In the genomic region with DNA sequence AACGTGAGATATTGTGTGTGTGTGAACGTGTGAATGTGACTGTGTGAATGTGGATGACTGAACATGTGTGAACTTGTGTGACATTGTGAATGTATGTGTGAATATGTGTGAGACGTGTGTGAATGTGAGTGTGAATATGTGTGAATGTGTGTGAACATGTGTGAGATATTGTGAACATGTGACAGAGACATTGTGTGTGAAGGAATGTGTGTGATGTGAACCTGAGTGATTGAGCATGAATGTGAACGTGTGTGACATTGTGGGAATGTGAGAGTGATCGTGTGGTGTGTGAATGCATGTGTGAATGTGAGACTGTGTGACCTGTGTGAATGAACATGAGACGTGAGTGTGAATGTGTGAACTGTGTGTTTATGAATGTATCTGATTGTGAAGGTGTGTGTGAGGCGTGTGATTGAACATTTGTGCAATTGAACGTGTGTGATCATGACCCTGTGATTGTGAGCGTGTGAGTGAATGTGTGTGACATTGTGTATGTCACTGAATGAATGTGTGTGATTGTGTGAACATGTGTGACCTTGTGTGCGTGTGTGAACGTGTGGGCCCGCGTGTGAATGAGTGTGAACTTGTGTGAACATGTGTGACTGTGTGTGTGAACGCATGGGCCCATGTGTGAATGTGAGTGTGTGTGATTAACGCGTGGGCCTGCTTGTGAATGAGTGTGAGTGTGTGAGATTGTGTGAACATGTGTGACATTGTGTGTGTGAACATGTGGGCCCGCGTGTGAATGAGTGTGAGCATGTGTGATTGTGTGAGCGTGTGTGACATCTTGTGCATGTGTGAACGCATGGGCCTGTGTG, we compare ENCODE assay signal across 21 cellular contexts. TPM values are rescaled to one million over a fixed set of nuclear protein-coding genes. Genes with fewer than 3 reads are reported as not detected.
A peak's percentile ranks its signal among the peaks of the same experiment; 100 is the strongest.
DNase-seq lines count a peak whose midpoint lies in the region; ATAC-seq, FAIRE-seq and TF ChIP-seq lines count a peak whose summit lies in the region.
"Had no signal": no experiment of that assay in that cellular context is flagged by ENCODE, and none has a peak within 500 bp of the region (broad histone marks: within the 10 kb centered on the region; RNA-seq: fewer than 3 reads in every experiment).

No MANE protein-coding gene starts in this region.

- no TSS peak for BruUV-seq in IMR-90 (replicated peaks; lab: Mats Ljungman, UMichigan)

- 97 to 100% methylated on average over 1 to 20 of the region's 20 CpGs for WGBS in IMR-90 (ENCODE audit: extremely low coverage in 2 of 2, insufficient read length in 1 of 2), 2 experiments
- 92 to 100% methylated on average over 2 to 20 of the region's 20 CpGs for WGBS in H1 (ENCODE audit: extremely low coverage in 1 of 2, insufficient coverage in 1 of 2, insufficient read length in 1 of 2, insufficient replicate concordance in 2 of 2, low coverage in 1 of 2, low lambda C conversion rate in 2 of 2, missing lambda C conversion rate in 1 of 2), 2 experiments

- POLR2A ChIA-PET in IMR-90 (lab: Charles Lee; ENCODE audit: unreplicated experiment) (no interaction called here), H1 (lab: Charles Lee; ENCODE audit: partially characterized antibody) (interaction anchor here (0.7 to 5.2 kb wide), 3 partner anchors 8 to 15 kb away, joined by 4 to 28 read pairs (median 7); no protein-coding TSS in a partner anchor)

- no peak overlapping the region for H3K14ac ChIP-seq in IMR-90 (replicated peaks; ENCODE audit: low read depth, low read length)
- no peak overlapping the region for H3K14ac ChIP-seq in H1 (ENCODE audit: insufficient read length)

- H3K23ac ChIP-seq in IMR-90 (ENCODE audit: low read depth, low read length) (no peak overlapping the region), H1 (ENCODE audit: insufficient read length) (no peak overlapping the region)

- no peak overlapping the region for H3K56ac ChIP-seq in IMR-90 (ENCODE audit: extremely low read depth, insufficient read depth, low read length)
- no peak overlapping the region for H3K56ac ChIP-seq in H1 (replicated peaks; ENCODE audit: insufficient read length, low read depth, low read length)

- DNase-seq in GM18507 (ENCODE audit: extremely low spot score, insufficient read length, low read depth) = no peak
- no peak for DNase-seq in IMR-90
- DNase-seq in H1 (ENCODE audit: low read depth in 1 of 2, low spot score in 2 of 2) = no peak
- no peak for DNase-seq in tibial artery
- no peak for DNase-seq in effector CD4-positive, alpha-beta T cell
- DNase-seq in stimulated activated CD4-positive, alpha-beta T cell treated with anti-CD3 and anti-CD28 coated beads, Interleukin-12 subunit alpha, Interleukin-12 subunit beta, amount 100 ng/mL, for 4 hours = no peak
- DNase-seq: ACHN; C1 segment of cervical spinal cord; CD8-positive, alpha-beta T cell; DND-41; KG1; NCI-H1092; NCI-H1436; NCI-H1930; NCI-H2227 treated with DMSO at 0.1 percent for 48 hours; NCI-H510A treated with DMSO at 0.1 percent for 48 hours; NCI-H748 treated with DMSO at 0.1 percent for 48 hours; PC-9; SIG-M5; SK-N-SH had no signal

- H2BK5ac ChIP-seq in IMR-90 (ENCODE audit: low read depth, low read length, poor library complexity, severe bottlenecking) (no peak overlapping the region), H1 (ENCODE audit: low read depth, low read length) (peak overlapping the region; percentile 91)

- peak overlapping the region; percentile 68 for H2AFZ ChIP-seq in IMR-90 (replicated peaks; ENCODE audit: low read length, poor library complexity)
- no peak overlapping the region for H2AFZ ChIP-seq in H1 (ENCODE audit: low read length)
- H2AFZ ChIP-seq: PC-9 had no signal

- H2AK5ac ChIP-seq in IMR-90 (ENCODE audit: low read depth, low read length) (peak overlapping the region; percentile 81; the same call in 1 of the 2 replicates), H1 (ENCODE audit: low read depth, low read length) (peak overlapping the region; percentile 100)

- H3K36me3 ChIP-seq in IMR-90 (ENCODE audit: control insufficient read depth, insufficient read depth, low read length) (no peaks in the 10 kb centered on the region), H1 (ENCODE audit: control insufficient read depth in 2 of 4, insufficient read depth in 4 of 4, low read length in 3 of 4) (no peaks in the 10 kb centered on the region; a peak in 1 of 8 replicates), tibial artery (no peaks in the 10 kb centered on the region)

- in situ Hi-C loops in IMR-90 (cut with MboI; ENCODE audit: low sequenced_read_pairs) = no loop called here

- TF ChIP-seq POLR2A in IMR-90 (IDR thresholded peaks at IDR 0.05; ENCODE audit: low read depth, low read length) = no peak
- no peak for TF ChIP-seq POLR2A in H1 (IDR thresholded peaks at IDR 0.05; ENCODE audit: control extremely low read depth in 1 of 2, low read depth in 2 of 2, low read length in 2 of 2)

- H3K4ac ChIP-seq in IMR-90 (ENCODE audit: low read depth, low read length) = no peak overlapping the region
- peak overlapping the region; percentile 94 for H3K4ac ChIP-seq in H1 (replicated peaks; ENCODE audit: insufficient read length, low read depth, low read length)

- peaks cover 17% of the 10 kb centered on the region for H3K9me1 ChIP-seq in IMR-90 (ENCODE audit: insufficient read depth, low read length)

- dilution Hi-C loops in IMR-90 (cut with HindIII; ENCODE audit: low sequenced_read_pairs, unreplicated experiment) = no loop called here

- peaks cover 11% of the 10 kb centered on the region for H3K23me2 ChIP-seq in H1 (ENCODE audit: low read depth, low read length)

- TF ChIP-seq CTCF in IMR-90 (conservative IDR thresholded peaks at IDR 0.05; ENCODE audit: low read depth, low read length) (no peak), H1 (IDR thresholded peaks at IDR 0.05; ENCODE audit: control extremely low read depth in 1 of 3, insufficient read depth in 1 of 3, low read depth in 1 of 3, low read length in 3 of 3) (no peak), tibial artery (IDR thresholded peaks at IDR 0.05) (no peak)

- H3K9ac ChIP-seq in IMR-90 (ENCODE audit: low read depth, low read length) (no peak overlapping the region), H1 (replicated peaks in 1 of 4; ENCODE audit: extremely low read depth in 1 of 4, low read depth in 3 of 4, low read length in 3 of 4) (no peak overlapping the region; a peak in 1 of 7 replicates)
- H3K9ac ChIP-seq: SK-N-SH had no signal

- peaks cover 6 to 37% of the 10 kb centered on the region in 2 experiments; a peak in 3 of 4 replicates for H3K79me2 ChIP-seq in H1 (ENCODE audit: control insufficient read depth in 1 of 2, insufficient read depth in 2 of 2, low read length in 2 of 2)

- no peak overlapping the region for H4K91ac ChIP-seq in IMR-90 (ENCODE audit: insufficient read depth, low read depth, low read length)
- peak overlapping the region; percentile 96 for H4K91ac ChIP-seq in H1 (replicated peaks; ENCODE audit: insufficient read length, low read length)

- H4K5ac ChIP-seq in IMR-90 (ENCODE audit: low read depth, low read length) = no peak overlapping the region
- H4K5ac ChIP-seq in H1 (ENCODE audit: insufficient read length, low read depth, low read length) = no peak overlapping the region

- H3K4me1 ChIP-seq in IMR-90 (ENCODE audit: control insufficient read depth, insufficient read depth, low read length) (peaks cover 16% of the 10 kb centered on the region), H1 (replicated peaks in 1 of 4; ENCODE audit: control insufficient read depth in 3 of 4, insufficient read depth in 4 of 4, low read length in 3 of 4) (peaks cover 5 to 45% (median 37%) of the 10 kb centered on the region in 4 experiments), tibial artery (peaks cover 0 to 42% (median 16%) of the 10 kb centered on the region in 4 donors)

- H4K8ac ChIP-seq in IMR-90 (ENCODE audit: low read depth in 2 of 2, low read length in 2 of 2) (no peak overlapping the region), H1 (ENCODE audit: extremely low read depth, insufficient read depth, low read length) (no peak overlapping the region)

- intact Hi-C loops in IMR-90 (cut with micrococcal nuclease) (no loop called here), tibial artery (cut with DNase I; ENCODE audit: low total_unique reads) (no loop called here)

- H2BK15ac ChIP-seq in IMR-90 (ENCODE audit: low read depth, low read length) (no peak overlapping the region), H1 (ENCODE audit: low read length) (peak overlapping the region; percentile 50)

- no peak for TF ChIP-seq EP300 in H1 (IDR thresholded peaks at IDR 0.05; ENCODE audit: borderline replicate concordance in 1 of 2, low read depth in 2 of 2, low read length in 2 of 2)

- CTCF ChIA-PET in IMR-90 (lab: Yijun Ruan, JAX) = no interaction called here
- CTCF ChIA-PET in H1 (lab: Charles Lee; ENCODE audit: partially characterized antibody) = interaction anchor here (1.1 to 1.4 kb wide), 3 partner anchors 11 to 43 kb away, joined by 3 to 5 read pairs (median 3); no protein-coding TSS in a partner anchor

- no peak overlapping the region for H3K4me3 ChIP-seq in IMR-90 (ENCODE audit: insufficient read depth, low read depth, low read length)
- H3K4me3 ChIP-seq in H1 (ENCODE audit: extremely low read depth in 1 of 4, insufficient read depth in 2 of 4, low read depth in 3 of 4, low read length in 4 of 4) = no peak overlapping the region
- H3K4me3 ChIP-seq in tibial artery = no peak overlapping the region
- H3K4me3 ChIP-seq: PC-9 had no signal

- TF ChIP-seq RAD21 in IMR-90 (IDR thresholded peaks at IDR 0.05; ENCODE audit: low read length) (no peak), H1 (IDR thresholded peaks at IDR 0.05 in 1 of 2, conservative IDR thresholded peaks at IDR 0.05 in 1 of 2; ENCODE audit: low read depth in 2 of 2, low read length in 2 of 2) (no peak)

- no peak overlapping the region for H3K18ac ChIP-seq in IMR-90 (ENCODE audit: low read depth, low read length)
- H3K18ac ChIP-seq in H1 (ENCODE audit: extremely low read depth, low read length) = peak overlapping the region; percentile 90

- H3K9me3 ChIP-seq in IMR-90 (ENCODE audit: control insufficient read depth, insufficient read depth, low read length) (no peaks in the 10 kb centered on the region), H1 (ENCODE audit: insufficient read depth in 2 of 2, low read depth in 1 of 2, low read length in 1 of 2) (peaks cover 0 to 6% of the 10 kb centered on the region in 2 experiments; a peak in 1 of 4 replicates), tibial artery (no peaks in the 10 kb centered on the region)
- H3K9me3 ChIP-seq: SK-N-SH had no signal

- H4K20me1 ChIP-seq in IMR-90 (ENCODE audit: insufficient read depth, low read length) (peaks cover 71% of the 10 kb centered on the region), H1 (replicated peaks in 1 of 2; ENCODE audit: control insufficient read depth in 1 of 2, insufficient read depth in 2 of 2, low read length in 2 of 2) (peaks cover 3 to 13% of the 10 kb centered on the region in 2 experiments)

- peak overlapping the region; percentile 44 for H2AK9ac ChIP-seq in IMR-90 (replicated peaks; ENCODE audit: low read depth, low read length, poor library complexity)

- no peak overlapping the region for H3K4me2 ChIP-seq in IMR-90 (ENCODE audit: low read depth, low read length)
- peak overlapping the region in 1 of 2 experiments; percentile 9; a peak in 1 of 4 replicates for H3K4me2 ChIP-seq in H1 (ENCODE audit: insufficient read depth in 1 of 2, low read depth in 2 of 2, low read length in 2 of 2)
- H3K4me2 ChIP-seq: PC-9, SK-N-SH had no signal

- H3K27me3 ChIP-seq in IMR-90 (ENCODE audit: control insufficient read depth, insufficient read depth, low read length) = no peaks in the 10 kb centered on the region
- H3K27me3 ChIP-seq in H1 (replicated peaks in 1 of 4; ENCODE audit: control insufficient read depth in 3 of 4, extremely low read depth in 1 of 4, insufficient read depth in 3 of 4, low read length in 3 of 4) = peaks cover 0 to 11% (median 6%) of the 10 kb centered on the region in 4 experiments; a peak in 4 of 7 replicates
- H3K27me3 ChIP-seq in tibial artery = no peaks in the 10 kb centered on the region

- H2BK12ac ChIP-seq in H1 (ENCODE audit: low read depth, low read length) = peak overlapping the region; percentile 100

- H2BK20ac ChIP-seq in IMR-90 (ENCODE audit: low read depth, low read length) = no peak overlapping the region
- peak overlapping the region; percentile 98 for H2BK20ac ChIP-seq in H1 (ENCODE audit: low read length)

- ATAC-seq in IMR-90 (ENCODE audit: low read depth) (no peak), HG03097 (IDR thresholded peaks at IDR 0.05; ENCODE audit: low FRiP score, unreplicated experiment) (no peak)
- ATAC-seq: CD8-positive, alpha-beta T cell had no signal

- H3K79me1 ChIP-seq in IMR-90 (ENCODE audit: low read depth in 1 of 2, low read length in 2 of 2) (peaks cover 19 to 74% of the 10 kb centered on the region in 2 experiments), H1 (ENCODE audit: low read depth, low read length) (peaks cover 15% of the 10 kb centered on the region)

- H2BK120ac ChIP-seq in IMR-90 (ENCODE audit: low read depth, low read length) (no peak overlapping the region), H1 (replicated peaks; ENCODE audit: low read depth, low read length) (peak overlapping the region; percentile 87)

- FAIRE-seq in GM18507 (lab: Jason Lieb, UNC) (peak; percentile 53), H1 (lab: Jason Lieb, UNC) (peak; percentile 28)

- H3K27ac ChIP-seq in IMR-90 (ENCODE audit: insufficient read depth, low read length) = no peak overlapping the region
- H3K27ac ChIP-seq in H1 (ENCODE audit: low read depth, low read length) = no peak overlapping the region; the same call in 1 of the 2 replicates
- no peak overlapping the region for H3K27ac ChIP-seq in tibial artery
- H3K27ac ChIP-seq: PC-9 had no signal

RNA-seq across cellular contexts. Expression of gene GSE1, which starts 23.2 kb away (rescaled TPM):
- total RNA-seq in IMR-90 (2012; rRNA removed) = 9.4 and 14.9 TPM in 2 replicates
- 25.5 and 30.8 TPM in 2 replicates for polyA plus RNA-seq in IMR-90 (2012; rRNA removed)
- polyA plus RNA-seq in IMR-90 (2012; cell fraction: cytosol; rRNA removed) = 17.0 and 25.6 TPM in 2 replicates
- polyA plus RNA-seq in IMR-90 (2012; cell fraction: nucleus; rRNA removed; ENCODE audit: low replicate concordance) = 79.5 and 93.9 TPM in 2 replicates
- total RNA-seq in H1 (2021; fragmentation: NEBNext Ultra II Directional; extraction: Animal tissue kit (Norgen Biotek cat#: 25700)) = 65.6 and 66.2 TPM in 2 replicates
- polyA plus RNA-seq in H1 (2011; rRNA removed) = 26.0 and 40.0 TPM in 2 replicates
- 26.5 TPM for polyA plus RNA-seq in H1 (2011; cell fraction: cytosol; rRNA removed)
- polyA plus RNA-seq in H1 (2011; cell fraction: nucleus; rRNA removed) = 123 TPM
- 42.4 to 51.0 TPM (median 44.8 TPM) in 4 replicates for polyA plus RNA-seq in H1 (2012, experiment 1 of 2)
- 18.4 TPM for polyA plus RNA-seq in H1 (2012, experiment 2 of 2)
- 30.0 TPM for polyA plus RNA-seq in H1 (2013, experiment 1 of 2)
- polyA plus RNA-seq in H1 (2013, experiment 2 of 2) = 30.1 TPM
- polyA minus RNA-seq in H1 (2011; rRNA and poly(A)+ RNA removed) = 35.8 and 37.6 TPM in 2 replicates
- polyA minus RNA-seq in H1 (2011; cell fraction: cytosol; rRNA and poly(A)+ RNA removed) = 76.6 TPM
- polyA minus RNA-seq in H1 (2011; cell fraction: nucleus; rRNA and poly(A)+ RNA removed) = 93.7 TPM
